ENCODE assay signal across 2 cellular contexts in the genomic region with DNA sequence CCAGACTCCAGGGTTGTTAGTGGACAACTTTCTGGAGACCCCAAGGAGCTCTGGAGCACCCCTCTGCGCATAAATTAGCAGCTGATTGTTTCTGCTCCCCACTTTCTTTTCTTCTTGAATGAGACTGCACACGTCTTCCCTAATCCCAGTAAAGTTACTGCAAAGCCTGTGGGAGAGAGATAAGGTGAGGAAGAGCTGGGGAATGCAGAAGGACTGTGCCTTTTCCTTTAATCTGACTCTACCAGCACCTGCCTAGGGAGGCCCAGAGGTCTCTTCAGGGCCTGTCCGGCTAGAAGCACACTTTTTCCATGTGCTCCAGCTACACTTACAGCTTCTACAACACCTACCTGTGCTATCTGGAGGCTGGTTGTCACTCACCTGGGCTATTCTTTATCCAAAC.
TF ChIP-seq lines count a peak whose summit lies in the region.

No MANE protein-coding gene starts in this region.

TF ChIP-seq in K562, 482 proteins besides CTCF, POLR2A, EP300 and RAD21 (continued from another document and continues in another):
- TF ChIP-seq, protein P1, sequence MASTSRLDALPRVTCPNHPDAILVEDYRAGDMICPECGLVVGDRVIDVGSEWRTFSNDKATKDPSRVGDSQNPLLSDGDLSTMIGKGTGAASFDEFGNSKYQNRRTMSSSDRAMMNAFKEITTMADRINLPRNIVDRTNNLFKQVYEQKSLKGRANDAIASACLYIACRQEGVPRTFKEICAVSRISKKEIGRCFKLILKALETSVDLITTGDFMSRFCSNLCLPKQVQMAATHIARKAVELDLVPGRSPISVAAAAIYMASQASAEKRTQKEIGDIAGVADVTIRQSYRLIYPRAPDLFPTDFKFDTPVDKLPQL (IDR thresholded peaks at IDR 0.05; ENCODE audit: extremely low read depth, insufficient read length): no peak
- TF ChIP-seq FOSL1 (tag; conservative IDR thresholded peaks at IDR 0.05) (0 out of 2 replicates have a peak, but pooled peaks have one; percentile 18), PCBP2 (IDR thresholded peaks at IDR 0.05; ENCODE audit: low read depth, low read length, poor library complexity, severe bottlenecking) (no peak), CBFA2T2 (conservative IDR thresholded peaks at IDR 0.05) (peak; percentile 47; the same call in 1 of the 2 replicates), ZZZ3 (IDR thresholded peaks at IDR 0.05) (no peak), HNRNPL (IDR thresholded peaks at IDR 0.05; ENCODE audit: low read depth, low read length) (no peak), ZNF143 (CRISPR knock-in tag; IDR thresholded peaks at IDR 0.05) (no peak), TAL1 (IDR thresholded peaks at IDR 0.05) (peak; percentile 64), NEUROD1 (IDR thresholded peaks at IDR 0.05; ENCODE audit: borderline replicate concordance, low read depth, low read length, partially characterized antibody) (no peak), NCOA6 (IDR thresholded peaks at IDR 0.05) (no peak), KHSRP (IDR thresholded peaks at IDR 0.05) (no peak), ZNF263 (CRISPR knock-in tag; IDR thresholded peaks at IDR 0.05; ENCODE audit: borderline replicate concordance) (no peak), BDP1 (IDR thresholded peaks at IDR 0.05; ENCODE audit: insufficient read depth, insufficient read length) (no peak), BRF1 (IDR thresholded peaks at IDR 0.05; ENCODE audit: borderline replicate concordance, extremely low read depth, insufficient read length) (no peak), CBFA2T3 (IDR thresholded peaks at IDR 0.05) (peak; percentile 66; the same call in 1 of the 2 replicates)
- TF ChIP-seq, protein P2, sequence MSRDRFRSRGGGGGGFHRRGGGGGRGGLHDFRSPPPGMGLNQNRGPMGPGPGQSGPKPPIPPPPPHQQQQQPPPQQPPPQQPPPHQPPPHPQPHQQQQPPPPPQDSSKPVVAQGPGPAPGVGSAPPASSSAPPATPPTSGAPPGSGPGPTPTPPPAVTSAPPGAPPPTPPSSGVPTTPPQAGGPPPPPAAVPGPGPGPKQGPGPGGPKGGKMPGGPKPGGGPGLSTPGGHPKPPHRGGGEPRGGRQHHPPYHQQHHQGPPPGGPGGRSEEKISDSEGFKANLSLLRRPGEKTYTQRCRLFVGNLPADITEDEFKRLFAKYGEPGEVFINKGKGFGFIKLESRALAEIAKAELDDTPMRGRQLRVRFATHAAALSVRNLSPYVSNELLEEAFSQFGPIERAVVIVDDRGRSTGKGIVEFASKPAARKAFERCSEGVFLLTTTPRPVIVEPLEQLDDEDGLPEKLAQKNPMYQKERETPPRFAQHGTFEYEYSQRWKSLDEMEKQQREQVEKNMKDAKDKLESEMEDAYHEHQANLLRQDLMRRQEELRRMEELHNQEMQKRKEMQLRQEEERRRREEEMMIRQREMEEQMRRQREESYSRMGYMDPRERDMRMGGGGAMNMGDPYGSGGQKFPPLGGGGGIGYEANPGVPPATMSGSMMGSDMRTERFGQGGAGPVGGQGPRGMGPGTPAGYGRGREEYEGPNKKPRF (IDR thresholded peaks at IDR 0.05; ENCODE audit: low read depth, low read length): no peak
- TF ChIP-seq, protein P3, sequence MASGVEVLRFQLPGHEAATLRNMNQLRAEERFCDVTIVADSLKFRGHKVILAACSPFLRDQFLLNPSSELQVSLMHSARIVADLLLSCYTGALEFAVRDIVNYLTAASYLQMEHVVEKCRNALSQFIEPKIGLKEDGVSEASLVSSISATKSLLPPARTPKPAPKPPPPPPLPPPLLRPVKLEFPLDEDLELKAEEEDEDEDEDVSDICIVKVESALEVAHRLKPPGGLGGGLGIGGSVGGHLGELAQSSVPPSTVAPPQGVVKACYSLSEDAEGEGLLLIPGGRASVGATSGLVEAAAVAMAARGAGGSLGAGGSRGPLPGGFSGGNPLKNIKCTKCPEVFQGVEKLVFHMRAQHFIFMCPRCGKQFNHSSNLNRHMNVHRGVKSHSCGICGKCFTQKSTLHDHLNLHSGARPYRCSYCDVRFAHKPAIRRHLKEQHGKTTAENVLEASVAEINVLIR (CRISPR knock-in tag; IDR thresholded peaks at IDR 0.05): no peak

TF ChIP-seq in GM23338, 12 proteins besides CTCF, POLR2A, EP300 and RAD21:
- TF ChIP-seq, protein P4, sequence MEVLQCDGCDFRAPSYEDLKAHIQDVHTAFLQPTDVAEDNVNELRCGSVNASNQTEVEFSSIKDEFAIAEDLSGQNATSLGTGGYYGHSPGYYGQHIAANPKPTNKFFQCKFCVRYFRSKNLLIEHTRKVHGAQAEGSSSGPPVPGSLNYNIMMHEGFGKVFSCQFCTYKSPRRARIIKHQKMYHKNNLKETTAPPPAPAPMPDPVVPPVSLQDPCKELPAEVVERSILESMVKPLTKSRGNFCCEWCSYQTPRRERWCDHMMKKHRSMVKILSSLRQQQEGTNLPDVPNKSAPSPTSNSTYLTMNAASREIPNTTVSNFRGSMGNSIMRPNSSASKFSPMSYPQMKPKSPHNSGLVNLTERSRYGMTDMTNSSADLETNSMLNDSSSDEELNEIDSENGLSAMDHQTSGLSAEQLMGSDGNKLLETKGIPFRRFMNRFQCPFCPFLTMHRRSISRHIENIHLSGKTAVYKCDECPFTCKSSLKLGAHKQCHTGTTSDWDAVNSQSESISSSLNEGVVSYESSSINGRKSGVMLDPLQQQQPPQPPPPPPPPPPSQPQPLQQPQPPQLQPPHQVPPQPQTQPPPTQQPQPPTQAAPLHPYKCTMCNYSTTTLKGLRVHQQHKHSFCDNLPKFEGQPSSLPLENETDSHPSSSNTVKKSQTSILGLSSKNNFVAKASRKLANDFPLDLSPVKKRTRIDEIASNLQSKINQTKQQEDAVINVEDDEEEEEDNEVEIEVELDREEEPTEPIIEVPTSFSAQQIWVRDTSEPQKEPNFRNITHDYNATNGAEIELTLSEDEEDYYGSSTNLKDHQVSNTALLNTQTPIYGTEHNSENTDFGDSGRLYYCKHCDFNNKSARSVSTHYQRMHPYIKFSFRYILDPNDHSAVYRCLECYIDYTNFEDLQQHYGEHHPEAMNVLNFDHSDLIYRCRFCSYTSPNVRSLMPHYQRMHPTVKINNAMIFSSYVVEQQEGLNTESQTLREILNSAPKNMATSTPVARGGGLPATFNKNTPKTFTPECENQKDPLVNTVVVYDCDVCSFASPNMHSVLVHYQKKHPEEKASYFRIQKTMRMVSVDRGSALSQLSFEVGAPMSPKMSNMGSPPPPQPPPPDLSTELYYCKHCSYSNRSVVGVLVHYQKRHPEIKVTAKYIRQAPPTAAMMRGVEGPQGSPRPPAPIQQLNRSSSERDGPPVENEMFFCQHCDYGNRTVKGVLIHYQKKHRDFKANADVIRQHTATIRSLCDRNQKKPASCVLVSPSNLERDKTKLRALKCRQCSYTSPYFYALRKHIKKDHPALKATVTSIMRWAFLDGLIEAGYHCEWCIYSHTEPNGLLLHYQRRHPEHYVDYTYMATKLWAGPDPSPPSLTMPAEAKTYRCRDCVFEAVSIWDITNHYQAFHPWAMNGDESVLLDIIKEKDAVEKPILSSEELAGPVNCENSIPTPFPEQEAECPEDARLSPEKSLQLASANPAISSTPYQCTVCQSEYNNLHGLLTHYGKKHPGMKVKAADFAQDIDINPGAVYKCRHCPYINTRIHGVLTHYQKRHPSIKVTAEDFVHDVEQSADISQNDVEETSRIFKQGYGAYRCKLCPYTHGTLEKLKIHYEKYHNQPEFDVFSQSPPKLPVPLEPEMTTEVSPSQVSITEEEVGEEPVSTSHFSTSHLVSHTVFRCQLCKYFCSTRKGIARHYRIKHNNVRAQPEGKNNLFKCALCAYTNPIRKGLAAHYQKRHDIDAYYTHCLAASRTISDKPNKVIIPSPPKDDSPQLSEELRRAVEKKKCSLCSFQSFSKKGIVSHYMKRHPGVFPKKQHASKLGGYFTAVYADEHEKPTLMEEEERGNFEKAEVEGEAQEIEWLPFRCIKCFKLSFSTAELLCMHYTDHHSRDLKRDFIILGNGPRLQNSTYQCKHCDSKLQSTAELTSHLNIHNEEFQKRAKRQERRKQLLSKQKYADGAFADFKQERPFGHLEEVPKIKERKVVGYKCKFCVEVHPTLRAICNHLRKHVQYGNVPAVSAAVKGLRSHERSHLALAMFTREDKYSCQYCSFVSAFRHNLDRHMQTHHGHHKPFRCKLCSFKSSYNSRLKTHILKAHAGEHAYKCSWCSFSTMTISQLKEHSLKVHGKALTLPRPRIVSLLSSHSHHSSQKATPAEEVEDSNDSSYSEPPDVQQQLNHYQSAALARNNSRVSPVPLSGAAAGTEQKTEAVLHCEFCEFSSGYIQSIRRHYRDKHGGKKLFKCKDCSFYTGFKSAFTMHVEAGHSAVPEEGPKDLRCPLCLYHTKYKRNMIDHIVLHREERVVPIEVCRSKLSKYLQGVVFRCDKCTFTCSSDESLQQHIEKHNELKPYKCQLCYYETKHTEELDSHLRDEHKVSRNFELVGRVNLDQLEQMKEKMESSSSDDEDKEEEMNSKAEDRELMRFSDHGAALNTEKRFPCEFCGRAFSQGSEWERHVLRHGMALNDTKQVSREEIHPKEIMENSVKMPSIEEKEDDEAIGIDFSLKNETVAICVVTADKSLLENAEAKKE (CRISPR knock-in tag; IDR thresholded peaks at IDR 0.05): no peak
- no peak for TF ChIP-seq JUNB (IDR thresholded peaks at IDR 0.05; ENCODE audit: unreplicated experiment)
- no peak for TF ChIP-seq CREB1 (CRISPR knock-in tag; IDR thresholded peaks at IDR 0.05; ENCODE audit: low read depth)
- TF ChIP-seq ZNF331 (CRISPR knock-in tag; IDR thresholded peaks at IDR 0.05; ENCODE audit: low read depth): no peak
- TF ChIP-seq, protein P5, sequence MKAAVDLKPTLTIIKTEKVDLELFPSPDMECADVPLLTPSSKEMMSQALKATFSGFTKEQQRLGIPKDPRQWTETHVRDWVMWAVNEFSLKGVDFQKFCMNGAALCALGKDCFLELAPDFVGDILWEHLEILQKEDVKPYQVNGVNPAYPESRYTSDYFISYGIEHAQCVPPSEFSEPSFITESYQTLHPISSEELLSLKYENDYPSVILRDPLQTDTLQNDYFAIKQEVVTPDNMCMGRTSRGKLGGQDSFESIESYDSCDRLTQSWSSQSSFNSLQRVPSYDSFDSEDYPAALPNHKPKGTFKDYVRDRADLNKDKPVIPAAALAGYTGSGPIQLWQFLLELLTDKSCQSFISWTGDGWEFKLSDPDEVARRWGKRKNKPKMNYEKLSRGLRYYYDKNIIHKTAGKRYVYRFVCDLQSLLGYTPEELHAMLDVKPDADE (IDR thresholded peaks at IDR 0.05): no peak
- TF ChIP-seq STAT1 (IDR thresholded peaks at IDR 0.05; ENCODE audit: unreplicated experiment): no peak
- no peak for TF ChIP-seq NANOG (IDR thresholded peaks at IDR 0.05; ENCODE audit: borderline replicate concordance)
- no peak for TF ChIP-seq ZNF114 (CRISPR knock-in tag; IDR thresholded peaks at IDR 0.05)
- TF ChIP-seq, protein P6, sequence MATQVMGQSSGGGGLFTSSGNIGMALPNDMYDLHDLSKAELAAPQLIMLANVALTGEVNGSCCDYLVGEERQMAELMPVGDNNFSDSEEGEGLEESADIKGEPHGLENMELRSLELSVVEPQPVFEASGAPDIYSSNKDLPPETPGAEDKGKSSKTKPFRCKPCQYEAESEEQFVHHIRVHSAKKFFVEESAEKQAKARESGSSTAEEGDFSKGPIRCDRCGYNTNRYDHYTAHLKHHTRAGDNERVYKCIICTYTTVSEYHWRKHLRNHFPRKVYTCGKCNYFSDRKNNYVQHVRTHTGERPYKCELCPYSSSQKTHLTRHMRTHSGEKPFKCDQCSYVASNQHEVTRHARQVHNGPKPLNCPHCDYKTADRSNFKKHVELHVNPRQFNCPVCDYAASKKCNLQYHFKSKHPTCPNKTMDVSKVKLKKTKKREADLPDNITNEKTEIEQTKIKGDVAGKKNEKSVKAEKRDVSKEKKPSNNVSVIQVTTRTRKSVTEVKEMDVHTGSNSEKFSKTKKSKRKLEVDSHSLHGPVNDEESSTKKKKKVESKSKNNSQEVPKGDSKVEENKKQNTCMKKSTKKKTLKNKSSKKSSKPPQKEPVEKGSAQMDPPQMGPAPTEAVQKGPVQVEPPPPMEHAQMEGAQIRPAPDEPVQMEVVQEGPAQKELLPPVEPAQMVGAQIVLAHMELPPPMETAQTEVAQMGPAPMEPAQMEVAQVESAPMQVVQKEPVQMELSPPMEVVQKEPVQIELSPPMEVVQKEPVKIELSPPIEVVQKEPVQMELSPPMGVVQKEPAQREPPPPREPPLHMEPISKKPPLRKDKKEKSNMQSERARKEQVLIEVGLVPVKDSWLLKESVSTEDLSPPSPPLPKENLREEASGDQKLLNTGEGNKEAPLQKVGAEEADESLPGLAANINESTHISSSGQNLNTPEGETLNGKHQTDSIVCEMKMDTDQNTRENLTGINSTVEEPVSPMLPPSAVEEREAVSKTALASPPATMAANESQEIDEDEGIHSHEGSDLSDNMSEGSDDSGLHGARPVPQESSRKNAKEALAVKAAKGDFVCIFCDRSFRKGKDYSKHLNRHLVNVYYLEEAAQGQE (IDR thresholded peaks at IDR 0.05; ENCODE audit: unreplicated experiment): no peak
- TF ChIP-seq EZH2 (IDR thresholded peaks at IDR 0.05; ENCODE audit: low read depth, unreplicated experiment): no peak
- TF ChIP-seq POLR2AphosphoS5 (IDR thresholded peaks at IDR 0.05; ENCODE audit: low read depth): no peak
- no peak for TF ChIP-seq EZH2phosphoT487 (IDR thresholded peaks at IDR 0.05; ENCODE audit: unreplicated experiment)
TF ChIP-seq in GM23338: peak in this region for 0.
